In the genomic region with DNA sequence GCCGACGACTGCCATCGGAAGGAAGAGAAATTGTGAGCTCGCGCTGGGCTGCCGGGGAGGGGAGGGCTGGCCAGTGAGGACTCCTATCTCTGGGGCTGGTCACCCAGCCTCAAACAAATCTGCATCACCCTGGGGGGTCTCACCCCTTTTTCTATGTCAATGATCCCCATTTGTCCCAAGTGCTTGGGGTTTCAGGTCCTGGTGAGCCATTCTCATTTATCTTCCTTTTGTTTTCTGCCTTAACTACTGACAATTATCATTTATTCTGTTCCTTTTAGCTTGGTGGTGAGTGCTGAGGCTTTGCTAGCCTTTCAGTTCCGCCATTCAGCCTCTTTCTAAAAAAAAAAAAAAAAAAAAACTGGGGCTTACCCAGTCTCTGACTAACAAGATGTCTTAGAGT, we compare ENCODE assay signal across 13 cellular contexts. TPM values are rescaled to one million over a fixed set of nuclear protein-coding genes. Genes with fewer than 3 reads are reported as not detected.
DNase-seq lines count a peak whose midpoint lies in the region; ATAC-seq, FAIRE-seq and TF ChIP-seq lines count a peak whose summit lies in the region.
"Had no signal": no experiment of that assay in that cellular context is flagged by ENCODE, and none has a peak within 500 bp of the region (broad histone marks: within the 10 kb centered on the region; RNA-seq: fewer than 3 reads in every experiment).

No MANE protein-coding gene starts in this region.

- no peak overlapping the region for H2BK120ac ChIP-seq in H1 (replicated peaks; ENCODE audit: low read depth, low read length)

- H4K5ac ChIP-seq in H1 (ENCODE audit: insufficient read length, low read depth, low read length), result peak overlapping the region; percentile 63

- H3K14ac ChIP-seq in H1 (ENCODE audit: insufficient read length), result no peak overlapping the region

- peak; percentile 7 for FAIRE-seq in H1 (lab: Jason Lieb, UNC)

- peak overlapping the region; percentile 61 to 75 for H3K4me2 ChIP-seq in H1 (ENCODE audit: insufficient read depth in 1 of 2, low read depth in 2 of 2, low read length in 2 of 2)

- H2BK12ac ChIP-seq in H1 (ENCODE audit: low read depth, low read length), result no peak overlapping the region

- H3K27ac Mint-ChIP-seq in stimulated activated memory B cell treated with anti-CD40 and anti-IgM and Interleukin-4, amounts not matched to agents 10 μg/mL and 1 μg/mL and 100 μg/mL, for 72 hours, result peak overlapping the region; percentile 90
- H3K27ac Mint-ChIP-seq in natural killer cell treated with Interleukin-12 subunit alpha and Interleukin-12 subunit beta and Interleukin-15 and Interleukin-18, amount 100 ng/mL, for 72 hours, result no peak overlapping the region

- no peak overlapping the region for H2AFZ ChIP-seq in H1 (ENCODE audit: low read length)

- H3K36me3 Mint-ChIP-seq in stimulated activated memory B cell treated with anti-CD40 and anti-IgM and Interleukin-4, amounts not matched to agents 10 μg/mL and 1 μg/mL and 100 μg/mL, for 72 hours, result no peaks in the 10 kb centered on the region
- H3K36me3 Mint-ChIP-seq in natural killer cell treated with Interleukin-12 subunit alpha and Interleukin-12 subunit beta and Interleukin-15 and Interleukin-18, amount 100 ng/mL, for 72 hours, result no peaks in the 10 kb centered on the region

- H3K4me3 Mint-ChIP-seq in stimulated activated memory B cell treated with anti-CD40 and anti-IgM and Interleukin-4, amounts not matched to agents 10 μg/mL and 1 μg/mL and 100 μg/mL, for 72 hours, result peak overlapping the region; percentile 76
- H3K4me3 Mint-ChIP-seq in natural killer cell treated with Interleukin-12 subunit alpha and Interleukin-12 subunit beta and Interleukin-15 and Interleukin-18, amount 100 ng/mL, for 72 hours, result no peak overlapping the region

- no peaks in the 10 kb centered on the region for H3K27me3 Mint-ChIP-seq in stimulated activated memory B cell treated with anti-CD40 and anti-IgM and Interleukin-4, amounts not matched to agents 10 μg/mL and 1 μg/mL and 100 μg/mL, for 72 hours
- peaks cover 26 to 35% of the 10 kb centered on the region in 2 donors for H3K27me3 Mint-ChIP-seq in natural killer cell treated with Interleukin-12 subunit alpha and Interleukin-12 subunit beta and Interleukin-15 and Interleukin-18, amount 100 ng/mL, for 72 hours

- H2BK15ac ChIP-seq in H1 (ENCODE audit: low read length), result no peak overlapping the region

- H3K4ac ChIP-seq in H1 (replicated peaks; ENCODE audit: insufficient read length, low read depth, low read length), result no peak overlapping the region

- no peak overlapping the region for H4K8ac ChIP-seq in H1 (ENCODE audit: extremely low read depth, insufficient read depth, low read length)

- peak overlapping the region; percentile 72; the same call in 1 of the 2 replicates for H2BK5ac ChIP-seq in H1 (ENCODE audit: low read depth, low read length)

- DNase-seq in H1 (ENCODE audit: low read depth in 1 of 2, low spot score in 2 of 2) (peak; percentile 76 to 87), NCI-H748 treated with DMSO at 0.1 percent for 48 hours (lab: John Stamatoyannopoulos, UW) (no peak), SK-N-DZ (ENCODE audit: low spot score) (no peak), lower leg skin (ENCODE audit: low spot score in 2 of 2) (no peak)
- no peak for DNase-seq in natural killer cell treated with Interleukin-12 subunit alpha and Interleukin-12 subunit beta and Interleukin-15 and Interleukin-18, amount 100 ng/mL, for 72 hours (ENCODE audit: low spot score)
- DNase-seq: NCI-H1092, NCI-H446 treated with DMSO at 0.1 percent for 48 hours, thyroid gland had no signal

- H4K20me1 ChIP-seq in H1 (replicated peaks in 1 of 2; ENCODE audit: control insufficient read depth in 1 of 2, insufficient read depth in 2 of 2, low read length in 2 of 2), result no peaks in the 10 kb centered on the region

- ATAC-seq in GM21360 (IDR thresholded peaks at IDR 0.05; ENCODE audit: unreplicated experiment) (peak; percentile 56), HG03354 (IDR thresholded peaks at IDR 0.05; ENCODE audit: poor library complexity, severe bottlenecking, unreplicated experiment) (peak; percentile 55)
- ATAC-seq in stimulated activated memory B cell treated with anti-CD40 and anti-IgM and Interleukin-4, amounts not matched to agents 10 μg/mL and 1 μg/mL and 100 μg/mL, for 72 hours, result peak; percentile 87
- ATAC-seq in natural killer cell treated with Interleukin-12 subunit alpha and Interleukin-12 subunit beta and Interleukin-15 and Interleukin-18, amount 100 ng/mL, for 72 hours, result no peak

- TF ChIP-seq EP300 in H1 (IDR thresholded peaks at IDR 0.05; ENCODE audit: borderline replicate concordance in 1 of 2, low read depth in 2 of 2, low read length in 2 of 2), result peak in 1 of 2 experiments; percentile 38; a peak in 1 of 3 replicates

- no peak overlapping the region for H2AK5ac ChIP-seq in H1 (ENCODE audit: low read depth, low read length)

- no peaks in the 10 kb centered on the region for H3K9me3 Mint-ChIP-seq in stimulated activated memory B cell treated with anti-CD40 and anti-IgM and Interleukin-4, amounts not matched to agents 10 μg/mL and 1 μg/mL and 100 μg/mL, for 72 hours
- H3K9me3 Mint-ChIP-seq in natural killer cell treated with Interleukin-12 subunit alpha and Interleukin-12 subunit beta and Interleukin-15 and Interleukin-18, amount 100 ng/mL, for 72 hours, result no peaks in the 10 kb centered on the region

- peak overlapping the region in 2 of 4 experiments; percentile 9 to 14; a peak in 2 of 7 replicates for H3K9ac ChIP-seq in H1 (replicated peaks in 1 of 4; ENCODE audit: extremely low read depth in 1 of 4, low read depth in 3 of 4, low read length in 3 of 4)

- TF ChIP-seq POLR2A in H1 (IDR thresholded peaks at IDR 0.05; ENCODE audit: control extremely low read depth in 1 of 2, low read depth in 2 of 2, low read length in 2 of 2) (no peak), lower leg skin (IDR thresholded peaks at IDR 0.05) (no peak)

- H3K36me3 ChIP-seq in H1 (ENCODE audit: control insufficient read depth in 2 of 4, insufficient read depth in 4 of 4, low read length in 3 of 4), result no peaks in the 10 kb centered on the region
- H3K36me3 ChIP-seq: esophagus muscularis mucosa, thyroid gland had no signal

- TF ChIP-seq CTCF in H1 (IDR thresholded peaks at IDR 0.05; ENCODE audit: control extremely low read depth in 1 of 3, insufficient read depth in 1 of 3, low read depth in 1 of 3, low read length in 3 of 3) (no peak), lower leg skin (IDR thresholded peaks at IDR 0.05) (no peak)

- H3K27ac ChIP-seq in H1 (ENCODE audit: low read depth, low read length), result peak overlapping the region; percentile 60; the same call in 1 of the 2 replicates
- H3K27ac ChIP-seq: esophagus muscularis mucosa, RWPE1, thyroid gland had no signal

- H3K9me3 ChIP-seq in H1 (ENCODE audit: insufficient read depth in 2 of 2, low read depth in 1 of 2, low read length in 1 of 2), result no peaks in the 10 kb centered on the region
- H3K9me3 ChIP-seq: esophagus muscularis mucosa, thyroid gland had no signal

- H3K27me3 ChIP-seq in H1 (replicated peaks in 1 of 4; ENCODE audit: control insufficient read depth in 3 of 4, extremely low read depth in 1 of 4, insufficient read depth in 3 of 4, low read length in 3 of 4), result no peaks in the 10 kb centered on the region
- H3K27me3 ChIP-seq: esophagus muscularis mucosa, thyroid gland had no signal

- intact Hi-C loops in lower leg skin (cut with DNase I; ENCODE audit: low total_unique reads), result no loop called here

- H3K56ac ChIP-seq in H1 (replicated peaks; ENCODE audit: insufficient read length, low read depth, low read length), result no peak overlapping the region

- peak overlapping the region; percentile 7 to 49 (median 12); a peak in 5 of 8 replicates for H3K4me3 ChIP-seq in H1 (ENCODE audit: extremely low read depth in 1 of 4, insufficient read depth in 2 of 4, low read depth in 3 of 4, low read length in 4 of 4)
- H3K4me3 ChIP-seq in lower leg skin (ENCODE audit: low read depth, poor library complexity, severe bottlenecking), result no peak overlapping the region
- H3K4me3 ChIP-seq: esophagus muscularis mucosa, thyroid gland had no signal

- H4K91ac ChIP-seq in H1 (replicated peaks; ENCODE audit: insufficient read length, low read length), result no peak overlapping the region

- 5% methylated on average over 7 of the region's 7 CpGs; no CpG with 5 or more reads in 1 of the 2 experiments for WGBS in H1 (ENCODE audit: extremely low coverage in 1 of 2, insufficient coverage in 1 of 2, insufficient read length in 1 of 2, insufficient replicate concordance in 2 of 2, low coverage in 1 of 2, low lambda C conversion rate in 2 of 2, missing lambda C conversion rate in 1 of 2), 2 experiments
- WGBS in lower leg skin, 2 donors, result 59 to 69% methylated on average over 7 of the region's 7 CpGs

- POLR2A ChIA-PET in H1 (lab: Charles Lee; ENCODE audit: partially characterized antibody), result interaction anchor here (0.6 to 5.6 kb wide), 10 partner anchors 9 to 51 kb away, joined by 3 to 36 read pairs (median 4); a partner anchor contains a TSS

- no peak overlapping the region for H3K23ac ChIP-seq in H1 (ENCODE audit: insufficient read length)

- H3K4me1 Mint-ChIP-seq in stimulated activated memory B cell treated with anti-CD40 and anti-IgM and Interleukin-4, amounts not matched to agents 10 μg/mL and 1 μg/mL and 100 μg/mL, for 72 hours, result peaks cover 26% of the 10 kb centered on the region
- H3K4me1 Mint-ChIP-seq in natural killer cell treated with Interleukin-12 subunit alpha and Interleukin-12 subunit beta and Interleukin-15 and Interleukin-18, amount 100 ng/mL, for 72 hours (ENCODE audit: low read depth in 2 of 2), result no peaks in the 10 kb centered on the region

- peak overlapping the region; percentile 17 for H3K18ac ChIP-seq in H1 (ENCODE audit: extremely low read depth, low read length)

- peaks cover 0 to 9% (median 8%) of the 10 kb centered on the region in 4 experiments; a peak in 4 of 7 replicates for H3K4me1 ChIP-seq in H1 (replicated peaks in 1 of 4; ENCODE audit: control insufficient read depth in 3 of 4, insufficient read depth in 4 of 4, low read length in 3 of 4)
- H3K4me1 ChIP-seq: thyroid gland had no signal

- H3K79me1 ChIP-seq in H1 (ENCODE audit: low read depth, low read length), result no peaks in the 10 kb centered on the region

- CTCF ChIA-PET in H1 (lab: Charles Lee; ENCODE audit: partially characterized antibody), result interaction anchor here (0.7 to 3.1 kb wide), 9 partner anchors 8 to 66 kb away, joined by 3 to 13 read pairs (median 6); no protein-coding TSS in a partner anchor

- TF ChIP-seq RAD21 in H1 (IDR thresholded peaks at IDR 0.05 in 1 of 2, conservative IDR thresholded peaks at IDR 0.05 in 1 of 2; ENCODE audit: low read depth in 2 of 2, low read length in 2 of 2), result peak in 1 of 2 experiments; percentile 10; a peak in 1 of 4 replicates

- H3K23me2 ChIP-seq in H1 (ENCODE audit: low read depth, low read length), result no peaks in the 10 kb centered on the region; the same call in 1 of the 2 replicates

- H3K79me2 ChIP-seq in H1 (ENCODE audit: control insufficient read depth in 1 of 2, insufficient read depth in 2 of 2, low read length in 2 of 2), result peaks cover 0 to 14% of the 10 kb centered on the region in 2 experiments; a peak in 2 of 4 replicates

- H2BK20ac ChIP-seq in H1 (ENCODE audit: low read length), result no peak overlapping the region

RNA-seq across cellular contexts. Expression of a gene that starts 22.8 kb away (rescaled TPM):
- total RNA-seq in H1 (2021; fragmentation: NEBNext Ultra II Directional; extraction: Animal tissue kit (Norgen Biotek cat#: 25700)), result 191 and 197 TPM in 2 replicates
- 88.6 and 129 TPM in 2 replicates for polyA plus RNA-seq in H1 (2011; rRNA removed)
- polyA plus RNA-seq in H1 (2011; cell fraction: cytosol; rRNA removed), result 102 TPM
- 62.2 TPM for polyA plus RNA-seq in H1 (2011; cell fraction: nucleus; rRNA removed)
- polyA plus RNA-seq in H1 (2012, experiment 1 of 2), result 96.7 to 143 TPM (median 115 TPM) in 4 replicates
- polyA plus RNA-seq in H1 (2012, experiment 2 of 2), result 7.8 TPM
- 140 TPM for polyA plus RNA-seq in H1 (2013, experiment 1 of 2)
- polyA plus RNA-seq in H1 (2013, experiment 2 of 2), result 167 TPM
- polyA minus RNA-seq in H1 (2011; rRNA and poly(A)+ RNA removed), result 566 and 846 TPM in 2 replicates
- 126 TPM for polyA minus RNA-seq in H1 (2011; cell fraction: cytosol; rRNA and poly(A)+ RNA removed)
- polyA minus RNA-seq in H1 (2011; cell fraction: nucleus; rRNA and poly(A)+ RNA removed), result 167 TPM
- total RNA-seq in natural killer cell treated with Interleukin-12 subunit alpha and Interleukin-12 subunit beta and Interleukin-15 and Interleukin-18, amount 100 ng/mL, for 72 hours, result 1 to 10 TPM in 1 of 2 donors, under 1 TPM in 1; 0.59 to 1.8 TPM
- not detected in 2 replicates for polyA plus RNA-seq in SK-N-DZ (2014; cell fraction: cytosol; rRNA removed)
- polyA plus RNA-seq in SK-N-DZ (2014; cell fraction: nucleus; rRNA removed), result not detected in 2 replicates
- total RNA-seq in lower leg skin, result 1 to 10 TPM in 1 of 4 donors, under 1 TPM in 3; 0.42 to 1.6 (median 0.63) TPM

Comparison
In these comparisons a context has a peak if more than half of its experiments do, and no peak if none do; other contexts are left out.
1. ATAC-seq: peak in GM21360 (single experiment), HG03354 (single experiment) and stimulated activated memory B cell treated with anti-CD40 and anti-IgM and Interleukin-4, amounts not matched to agents 10 μg/mL and 1 μg/mL and 100 μg/mL, for 72 hours (single experiment); none in natural killer cell treated with Interleukin-12 subunit alpha and Interleukin-12 subunit beta and Interleukin-15 and Interleukin-18, amount 100 ng/mL, for 72 hours (0 of 2).
2. DNase-seq: peak in H1 (2 of 2); none in natural killer cell treated with Interleukin-12 subunit alpha and Interleukin-12 subunit beta and Interleukin-15 and Interleukin-18, amount 100 ng/mL, for 72 hours (single experiment), NCI-H748 treated with DMSO at 0.1 percent for 48 hours (single experiment), SK-N-DZ (single experiment) and lower leg skin (0 of 2).
3. RNA of a gene that starts 22.8 kb away (total RNA-seq): 191 to 197 TPM in H1; 0.59 to 1.8 TPM in natural killer cell treated with Interleukin-12 subunit alpha and Interleukin-12 subunit beta and Interleukin-15 and Interleukin-18, amount 100 ng/mL, for 72 hours and 0.42 to 1.6 TPM in lower leg skin; every median in the first group is over 10 times any median in the second.